In genomic region chr12:6961278-6961694, GRCh38 we compare ENCODE assay signal across 8 cellular contexts. TPM values are rescaled to one million over a fixed set of nuclear protein-coding genes. Genes with fewer than 3 reads are reported as not detected.
DNase-seq lines count a peak whose midpoint lies in the region; ATAC-seq and TF ChIP-seq lines count a peak whose summit lies in the region.

No MANE protein-coding gene starts in this region.

- H3K9me3 ChIP-seq in MM.1S (replicated peaks; ENCODE audit: insufficient read depth, low read length) (no peaks in the 10 kb centered on the region), subcutaneous abdominal adipose tissue (ENCODE audit: control insufficient read depth in 5 of 5, low read length in 5 of 5) (no peaks in the 10 kb centered on the region)

- peak overlapping the region; percentile 94; the same call in 1 of the 2 replicates for H3K4me2 ChIP-seq in MM.1S (ENCODE audit: low read depth, low read length)

- CTCF ChIA-PET in activated CD8-positive, alpha-beta T cell treated with anti-CD3 and anti-CD28 coated beads for 36 hours (lab: Charles Lee) = interaction anchor here (0.8 to 13.5 kb wide), 8 partner anchors 19 to 92 kb away, joined by 3 to 460 read pairs (median 4); partner anchors contain the start of genes C12orf57, PTPN6, RNU7-1 and SPSB2

- peak overlapping the region; percentile 94 for H3K27ac ChIP-seq in MM.1S (ENCODE audit: low read length)
- H3K27ac ChIP-seq in subcutaneous abdominal adipose tissue (ENCODE audit: low read depth, low read length) = peak overlapping the region; percentile 69

- TF ChIP-seq CTCF in MM.1S (IDR thresholded peaks at IDR 0.05; ENCODE audit: low read length) (no peak), endothelial cell (IDR thresholded peaks at IDR 0.05; ENCODE audit: unreplicated experiment) (no peak), nephron progenitor cell (IDR thresholded peaks at IDR 0.05) (no peak)
- no peak for TF ChIP-seq CTCF in activated CD8-positive, alpha-beta T cell treated with anti-CD3 and anti-CD28 coated beads for 36 hours (IDR thresholded peaks at IDR 0.05)

- H3K36me3 ChIP-seq in MM.1S (replicated peaks; ENCODE audit: insufficient read depth, low read length) (no peaks in the 10 kb centered on the region; the same call in 1 of the 2 replicates), subcutaneous abdominal adipose tissue (ENCODE audit: control insufficient read depth in 5 of 5, insufficient read depth in 5 of 5, low read length in 5 of 5) (peaks cover 3 to 17% (median 12%) of the 10 kb centered on the region in 5 donors)

- peak; percentile 60 for DNase-seq in ELR (ENCODE audit: low read depth)
- DNase-seq in MM.1S = peak; percentile 6
- peak; percentile 97 for DNase-seq in activated CD8-positive, alpha-beta T cell treated with anti-CD3 and anti-CD28 coated beads for 36 hours
- no peak for DNase-seq in endothelial cell (ENCODE audit: low spot score)
- no peak for DNase-seq in nephron progenitor cell
- DNase-seq in NCI-H526 treated with DMSO at 0.1 percent for 48 hours (lab: John Stamatoyannopoulos, UW) = no peak

- no peaks in the 10 kb centered on the region for H3K27me3 Mint-ChIP-seq in activated CD8-positive, alpha-beta T cell treated with anti-CD3 and anti-CD28 coated beads for 36 hours
- peaks cover 9% of the 10 kb centered on the region for H3K27me3 Mint-ChIP-seq in endothelial cell (ENCODE audit: unreplicated experiment)
- peaks cover 2% of the 10 kb centered on the region for H3K27me3 Mint-ChIP-seq in nephron progenitor cell (ENCODE audit: low read depth, poor library complexity)

- H3K4me1 Mint-ChIP-seq in activated CD8-positive, alpha-beta T cell treated with anti-CD3 and anti-CD28 coated beads for 36 hours (ENCODE audit: low read depth) = peaks cover 87% of the 10 kb centered on the region
- H3K4me1 Mint-ChIP-seq in endothelial cell (ENCODE audit: unreplicated experiment) (peaks cover 38% of the 10 kb centered on the region), nephron progenitor cell (peaks cover 60% of the 10 kb centered on the region)

- POLR2A ChIA-PET in activated CD8-positive, alpha-beta T cell treated with anti-CD3 and anti-CD28 coated beads for 36 hours (lab: Charles Lee) = interaction anchor here (1.0 to 25.2 kb wide), 7 partner anchors 12 to 159 kb away, joined by 3 to 1266 read pairs (median 3); partner anchors contain the start of genes ATN1, C12orf57, PTPN6 and RNU7-1

- no peaks in the 10 kb centered on the region for H3K9me3 Mint-ChIP-seq in activated CD8-positive, alpha-beta T cell treated with anti-CD3 and anti-CD28 coated beads for 36 hours
- no peaks in the 10 kb centered on the region for H3K9me3 Mint-ChIP-seq in endothelial cell (ENCODE audit: unreplicated experiment)
- no peaks in the 10 kb centered on the region for H3K9me3 Mint-ChIP-seq in nephron progenitor cell

- intact Hi-C loops in activated CD8-positive, alpha-beta T cell treated with anti-CD3 and anti-CD28 coated beads for 36 hours (cut with micrococcal nuclease) = loop anchor here (2.0 kb wide), 1 partner anchor 16 kb away; the partner anchor contains the start of gene C12orf57

- H3F3A ChIP-seq in MM.1S (ENCODE audit: insufficient read depth, low read length) = peaks cover 63% of the 10 kb centered on the region

- peak overlapping the region; percentile 93 for H3K27ac Mint-ChIP-seq in activated CD8-positive, alpha-beta T cell treated with anti-CD3 and anti-CD28 coated beads for 36 hours
- H3K27ac Mint-ChIP-seq in endothelial cell (ENCODE audit: unreplicated experiment) = peak overlapping the region; percentile 87
- H3K27ac Mint-ChIP-seq in nephron progenitor cell = peak overlapping the region; percentile 45

- peak overlapping the region; percentile 56; the same call in 1 of the 2 replicates for H3K4me3 ChIP-seq in MM.1S (ENCODE audit: low read length)
- peak overlapping the region; percentile 23 to 57 (median 47) for H3K4me3 ChIP-seq in subcutaneous abdominal adipose tissue (ENCODE audit: low read depth in 1 of 5, low read length in 5 of 5)

- peak; percentile 68 for ATAC-seq in activated CD8-positive, alpha-beta T cell treated with anti-CD3 and anti-CD28 coated beads for 36 hours
- ATAC-seq in GM21360 (IDR thresholded peaks at IDR 0.05; ENCODE audit: unreplicated experiment) = no peak

- H3K9ac ChIP-seq in MM.1S (ENCODE audit: low read length) (peak overlapping the region; percentile 78), subcutaneous abdominal adipose tissue (ENCODE audit: low read length in 5 of 5) (peak overlapping the region in 4 of 5 donors; percentile 55 to 77 (median 65))

- no peaks in the 10 kb centered on the region for H3K9me2 ChIP-seq in MM.1S (replicated peaks; ENCODE audit: insufficient read depth, low read length)

- H3K27me3 ChIP-seq in MM.1S (replicated peaks; ENCODE audit: insufficient read depth, low read length) (no peaks in the 10 kb centered on the region), subcutaneous abdominal adipose tissue (ENCODE audit: control insufficient read depth in 5 of 5, insufficient read depth in 4 of 5, low read length in 5 of 5) (peaks cover 0 to 2% (median 0%) of the 10 kb centered on the region in 5 donors)

- no peaks in the 10 kb centered on the region for H4K20me1 ChIP-seq in MM.1S (ENCODE audit: insufficient read depth, low read length)

- peaks cover 69% of the 10 kb centered on the region for H3K36me3 Mint-ChIP-seq in activated CD8-positive, alpha-beta T cell treated with anti-CD3 and anti-CD28 coated beads for 36 hours (ENCODE audit: low read depth)
- H3K36me3 Mint-ChIP-seq in endothelial cell (ENCODE audit: low read depth, unreplicated experiment) (peaks cover 19% of the 10 kb centered on the region), nephron progenitor cell (ENCODE audit: low read depth) (peaks cover 13% of the 10 kb centered on the region)

- H2AFZ ChIP-seq in MM.1S (ENCODE audit: low read length) = no peak overlapping the region

- H3K4me3 Mint-ChIP-seq in activated CD8-positive, alpha-beta T cell treated with anti-CD3 and anti-CD28 coated beads for 36 hours = peak overlapping the region; percentile 95
- H3K4me3 Mint-ChIP-seq in endothelial cell (ENCODE audit: unreplicated experiment) = peak overlapping the region; percentile 67
- H3K4me3 Mint-ChIP-seq in nephron progenitor cell = peak overlapping the region; percentile 77

- H3K4me1 ChIP-seq in MM.1S (ENCODE audit: low read length) (peaks cover 71% of the 10 kb centered on the region), subcutaneous abdominal adipose tissue (ENCODE audit: control insufficient read depth in 5 of 5, insufficient read depth in 5 of 5, low read length in 5 of 5) (peaks cover 12 to 75% (median 64%) of the 10 kb centered on the region in 5 donors)

- H3K79me2 ChIP-seq in MM.1S (ENCODE audit: low read length) = peaks cover 46% of the 10 kb centered on the region

RNA-seq across cellular contexts. Expression of gene PHB2, which starts 9.2 kb away (rescaled TPM):
- 100 to 1,000 TPM; 419 to 428 TPM for total RNA-seq in activated CD8-positive, alpha-beta T cell treated with anti-CD3 and anti-CD28 coated beads for 36 hours
- total RNA-seq in endothelial cell (ENCODE audit: unreplicated experiment) = 288 TPM

RNA-seq across cellular contexts. Expression of gene EMG1, which starts 9.4 kb away (rescaled TPM):
- 10 to 100 TPM; 88.6 to 97.8 TPM for total RNA-seq in activated CD8-positive, alpha-beta T cell treated with anti-CD3 and anti-CD28 coated beads for 36 hours
- 37.3 TPM for total RNA-seq in endothelial cell (ENCODE audit: unreplicated experiment)

RNA-seq across cellular contexts. Expression of gene PTPN6, which starts 10.1 kb away (rescaled TPM):
- total RNA-seq in activated CD8-positive, alpha-beta T cell treated with anti-CD3 and anti-CD28 coated beads for 36 hours = 100 to 1,000 TPM; 485 to 489 TPM
- 22.1 TPM for total RNA-seq in endothelial cell (ENCODE audit: unreplicated experiment)

RNA-seq across cellular contexts. Expression of gene C12orf57, which starts 17.5 kb away (rescaled TPM):
- 100 to 1,000 TPM; 226 to 244 TPM for total RNA-seq in activated CD8-positive, alpha-beta T cell treated with anti-CD3 and anti-CD28 coated beads for 36 hours
- 225 TPM for total RNA-seq in endothelial cell (ENCODE audit: unreplicated experiment)

RNA-seq across cellular contexts. Expression of gene RNU7-1, which starts 17.7 kb away (rescaled TPM):
- total RNA-seq in activated CD8-positive, alpha-beta T cell treated with anti-CD3 and anti-CD28 coated beads for 36 hours = not detected
- total RNA-seq in endothelial cell (ENCODE audit: unreplicated experiment) = not detected

Comparison
In these comparisons a context has a peak if more than half of its experiments do, and no peak if none do; other contexts are left out.
1. DNase-seq: peak in ELR (single experiment), MM.1S (single experiment) and activated CD8-positive, alpha-beta T cell treated with anti-CD3 and anti-CD28 coated beads for 36 hours (single experiment); none in endothelial cell (single experiment), nephron progenitor cell (single experiment) and NCI-H526 treated with DMSO at 0.1 percent for 48 hours (single experiment).
2. RNA of gene PTPN6, which starts 10.1 kb away (total RNA-seq): 485 to 489 TPM in activated CD8-positive, alpha-beta T cell treated with anti-CD3 and anti-CD28 coated beads for 36 hours; 22.1 TPM in endothelial cell (single experiment); every median in the first group is over 10 times any median in the second.
3. Peak in every context shown above with its lines, with median percentiles within 50 percentile points of each other: H3K27ac Mint-ChIP-seq and H3K4me3 Mint-ChIP-seq.